In the genomic region with DNA sequence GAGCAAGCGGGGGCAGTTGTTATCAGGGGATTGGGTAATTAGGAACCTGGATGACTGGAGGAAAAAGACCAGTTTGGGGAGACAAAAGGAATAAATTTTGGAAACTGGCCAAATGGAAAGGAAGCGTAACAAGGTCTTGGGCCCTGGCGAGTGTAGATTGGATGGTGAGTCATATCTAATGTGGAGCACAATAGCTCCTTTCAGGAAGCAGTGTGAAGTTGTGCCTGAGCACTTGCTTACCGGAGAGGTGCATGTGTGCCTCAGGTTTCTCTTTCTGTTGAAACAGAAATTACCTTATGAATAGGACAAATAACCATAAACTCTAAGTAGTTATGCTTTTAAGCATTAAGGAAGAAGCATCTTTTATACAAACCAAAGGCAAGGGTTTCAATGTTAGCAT, we compare ENCODE assay signal across 22 cellular contexts.
A peak's percentile ranks its signal among the peaks of the same experiment; 100 is the strongest.
DNase-seq lines count a peak whose midpoint lies in the region; ATAC-seq, FAIRE-seq and TF ChIP-seq lines count a peak whose summit lies in the region.
"Had no signal": no experiment of that assay in that cellular context is flagged by ENCODE, and none has a peak within 500 bp of the region (broad histone marks: within the 10 kb centered on the region; RNA-seq: fewer than 3 reads in every experiment).

No MANE protein-coding gene starts in this region.

- no TSS peak for BruUV-seq in Calu3 (replicated peaks; lab: Mats Ljungman, UMichigan)

- peak overlapping the region; percentile 10 for H3K27ac Mint-ChIP-seq in Calu3 (ENCODE audit: unreplicated experiment)
- no peak overlapping the region for H3K27ac Mint-ChIP-seq in T-helper 17 cell
- H3K27ac Mint-ChIP-seq: activated CD4-positive, alpha-beta T cell treated with anti-CD3 and anti-CD28 coated beads, Interleukin-2, amount 10 ng/mL, durations not matched to agents 7 days and 5 days; activated naive CD8-positive, alpha-beta T cell; brain; CD8-positive, alpha-beta memory T cell; mesothelial cell of epicardium had no signal

- H3K36me3 Mint-ChIP-seq in Calu3 (ENCODE audit: insufficient read depth, unreplicated experiment), result no peaks in the 10 kb centered on the region
- H3K36me3 Mint-ChIP-seq in T-helper 17 cell (ENCODE audit: low read depth), result no peaks in the 10 kb centered on the region
- H3K36me3 Mint-ChIP-seq: brain; CD8-positive, alpha-beta memory T cell; mesothelial cell of epicardium had no signal

- no peaks in the 10 kb centered on the region for H3K27me3 ChIP-seq in bronchial epithelial cell (ENCODE audit: control insufficient read depth, insufficient read depth, low read length)
- H3K27me3 ChIP-seq: esophagus squamous epithelium, neutrophil had no signal

- peaks cover 9% of the 10 kb centered on the region for H3K4me1 Mint-ChIP-seq in Calu3 (ENCODE audit: low read depth, unreplicated experiment)
- H3K4me1 Mint-ChIP-seq in T-helper 17 cell, result no peaks in the 10 kb centered on the region
- H3K4me1 Mint-ChIP-seq: activated CD4-positive, alpha-beta T cell treated with anti-CD3 and anti-CD28 coated beads, Interleukin-2, amount 10 ng/mL, durations not matched to agents 7 days and 5 days; brain; CD8-positive, alpha-beta memory T cell; mesothelial cell of epicardium had no signal

- H3K9me3 ChIP-seq in T-helper 17 cell (ENCODE audit: control insufficient read depth, low read length, poor library complexity, severe bottlenecking), result no peaks in the 10 kb centered on the region
- H3K9me3 ChIP-seq: neutrophil, SK-N-SH had no signal

- no peak overlapping the region for H3K4me3 Mint-ChIP-seq in Calu3 (ENCODE audit: low read depth, unreplicated experiment)
- no peak overlapping the region for H3K4me3 Mint-ChIP-seq in T-helper 17 cell
- H3K4me3 Mint-ChIP-seq: activated CD4-positive, alpha-beta T cell treated with anti-CD3 and anti-CD28 coated beads, Interleukin-2, amount 10 ng/mL, durations not matched to agents 7 days and 5 days; activated naive CD8-positive, alpha-beta T cell; brain; CD8-positive, alpha-beta memory T cell; mesothelial cell of epicardium had no signal

- peak; percentile 36 for DNase-seq in Calu3
- DNase-seq in NCI-H345 (lab: John Stamatoyannopoulos, UW), result peak; percentile 78
- DNase-seq in bronchial epithelial cell (ENCODE audit: low read depth), result peak; percentile 15
- no peak for DNase-seq in central memory CD4-positive, alpha-beta T cell
- DNase-seq in T-helper 17 cell, result no peak
- no peak for DNase-seq in CD1c-positive myeloid dendritic cell (ENCODE audit: extremely low spot score)
- DNase-seq: activated CD4-positive, alpha-beta T cell treated with anti-CD3 and anti-CD28 coated beads, Interleukin-2, amount 10 ng/mL, durations not matched to agents 7 days and 5 days; CD8-positive, alpha-beta memory T cell; esophagus squamous epithelium; NCI-H1092; NCI-H510A; SK-N-SH; stimulated activated CD4-positive, alpha-beta T cell treated with anti-CD3 and anti-CD28 coated beads, Interleukin-2, amount 100 ng/mL, for 24 hours; substantia nigra had no signal

- FAIRE-seq in bronchial epithelial cell (lab: Jason Lieb, UNC), result no peak
- FAIRE-seq: islet of Langerhans had no signal

- H3K27me3 Mint-ChIP-seq in Calu3 (ENCODE audit: unreplicated experiment), result no peaks in the 10 kb centered on the region
- no peaks in the 10 kb centered on the region for H3K27me3 Mint-ChIP-seq in T-helper 17 cell
- H3K27me3 Mint-ChIP-seq: activated CD4-positive, alpha-beta T cell treated with anti-CD3 and anti-CD28 coated beads, Interleukin-2, amount 10 ng/mL, durations not matched to agents 7 days and 5 days; brain had no signal

- intact Hi-C loops in Calu3 (cut with micrococcal nuclease; ENCODE audit: unreplicated experiment), result no loop called here

- no peak overlapping the region for H3K4me3 ChIP-seq in bronchial epithelial cell (ENCODE audit: low read depth, low read length)
- H3K4me3 ChIP-seq: esophagus squamous epithelium had no signal

- CTCF ChIA-PET in Calu3 (lab: Charles Lee), result no interaction called here

- ATAC-seq in HG03342 (IDR thresholded peaks at IDR 0.05; ENCODE audit: unreplicated experiment), result peak; percentile 44
- no peak for ATAC-seq in HG02938 (IDR thresholded peaks at IDR 0.05; ENCODE audit: unreplicated experiment)
- ATAC-seq in T-helper 17 cell, result no peak
- ATAC-seq: sciatic nerve had no signal

- H3K36me3 ChIP-seq in bronchial epithelial cell (ENCODE audit: control insufficient read depth, insufficient read depth, low read length), result no peaks in the 10 kb centered on the region
- H3K36me3 ChIP-seq: esophagus squamous epithelium, neutrophil had no signal

- TF ChIP-seq CTCF in Calu3 (IDR thresholded peaks at IDR 0.05; ENCODE audit: unreplicated experiment), result no peak
- no peak for TF ChIP-seq CTCF in bronchial epithelial cell (IDR thresholded peaks at IDR 0.05; ENCODE audit: insufficient read depth, low read length, severe bottlenecking)

- H3K9me3 Mint-ChIP-seq in Calu3 (ENCODE audit: low read depth, unreplicated experiment), result peaks cover 20% of the 10 kb centered on the region

Comparison
In these comparisons a context has a peak if more than half of its experiments do, and no peak if none do; other contexts are left out.
1. DNase-seq: peak in Calu3 (single experiment), NCI-H345 (single experiment) and bronchial epithelial cell (single experiment); none in central memory CD4-positive, alpha-beta T cell (single experiment), T-helper 17 cell (0 of 3) and CD1c-positive myeloid dendritic cell (single experiment).